Comparison of ENCODE assay signal across 9 cellular contexts in genomic region chr16:59192551-59193199, GRCh38.
DNase-seq lines count a peak whose midpoint lies in the region; ATAC-seq, FAIRE-seq and TF ChIP-seq lines count a peak whose summit lies in the region.
"Had no signal": no experiment of that assay in that cellular context is flagged by ENCODE, and none has a peak within 500 bp of the region (broad histone marks: within the 10 kb centered on the region; RNA-seq: fewer than 3 reads in every experiment).

No MANE protein-coding gene starts in this region.

- H3K27ac Mint-ChIP-seq in GM23338, result no peak overlapping the region

- H3K36me3 Mint-ChIP-seq in GM23338 (ENCODE audit: low read depth), result no peaks in the 10 kb centered on the region

- no TSS peak for BruUV-seq in OCI-LY7 (replicated peaks; lab: Mats Ljungman, UMichigan)

- POLR2A ChIA-PET in OCI-LY7 (lab: Charles Lee), result no interaction called here

- no peaks in the 10 kb centered on the region for H3F3A ChIP-seq in GM23338 (replicated peaks; ENCODE audit: low read depth)

- H3K9me3 Mint-ChIP-seq in GM23338, result no peaks in the 10 kb centered on the region

- CTCF ChIA-PET in OCI-LY7 (lab: Charles Lee; ENCODE audit: unreplicated experiment), result no interaction called here

- ATAC-seq in GM23338 (peak; percentile 86), HG02840 (IDR thresholded peaks at IDR 0.05; ENCODE audit: low FRiP score, unreplicated experiment) (no peak)

- no peaks in the 10 kb centered on the region; the same call in 2 of the 3 replicates for H3K4me1 Mint-ChIP-seq in GM23338

- no peaks in the 10 kb centered on the region for H4K20me1 ChIP-seq in GM23338 (replicated peaks; ENCODE audit: insufficient read depth)
- no peaks in the 10 kb centered on the region for H4K20me1 ChIP-seq in OCI-LY7 (ENCODE audit: insufficient read depth, low read length)
- H4K20me1 ChIP-seq in hepatocyte (ENCODE audit: insufficient read depth, poor library complexity, severe bottlenecking), result no peaks in the 10 kb centered on the region

- H3K36me3 ChIP-seq in GM23338 (ENCODE audit: insufficient read depth), result no peaks in the 10 kb centered on the region
- no peaks in the 10 kb centered on the region for H3K36me3 ChIP-seq in OCI-LY7 (ENCODE audit: insufficient read depth, low read length)
- H3K36me3 ChIP-seq in hepatocyte (replicated peaks; ENCODE audit: insufficient read depth, low read depth), result no peaks in the 10 kb centered on the region

- no peak overlapping the region for H3K4me3 ChIP-seq in GM23338
- H3K4me3 ChIP-seq in OCI-LY7 (ENCODE audit: low read depth, low read length, poor library complexity, severe bottlenecking), result no peak overlapping the region
- H3K4me3 ChIP-seq in hepatocyte, result no peak overlapping the region

- 52% methylated on average over 6 of the region's 6 CpGs for WGBS in hepatocyte (ENCODE audit: low lambda C conversion rate, missing lambda C conversion rate)

- TF ChIP-seq CTCF in D721Med (IDR thresholded peaks at IDR 0.05; ENCODE audit: insufficient read depth, missing control alignments) (peak; percentile 33), GM23338 (conservative IDR thresholded peaks at IDR 0.05; ENCODE audit: low read depth in 2 of 2) (peak; percentile 72 to 75), OCI-LY7 (conservative IDR thresholded peaks at IDR 0.05; ENCODE audit: low read length) (peak; percentile 72), hepatocyte (IDR thresholded peaks at IDR 0.05; ENCODE audit: poor library complexity) (peak; percentile 42)

- H3K9me2 ChIP-seq in GM23338 (ENCODE audit: insufficient read depth), result peaks cover 7% of the 10 kb centered on the region; the same call in 1 of the 2 replicates
- no peaks in the 10 kb centered on the region for H3K9me2 ChIP-seq in OCI-LY7 (ENCODE audit: insufficient read depth, low read length)
- no peaks in the 10 kb centered on the region for H3K9me2 ChIP-seq in hepatocyte (replicated peaks; ENCODE audit: insufficient read depth)

- no peak for DNase-seq in D721Med (ENCODE audit: insufficient read length, low spot score)
- peak; percentile 91 for DNase-seq in GM23338 (ENCODE audit: low spot score)
- peak; percentile 10 for DNase-seq in OCI-LY7 (ENCODE audit: low spot score)
- DNase-seq in hepatocyte (ENCODE audit: low spot score), result peak; percentile 53
- no peak for DNase-seq in midbrain (lab: John Stamatoyannopoulos, UW)
- no peak for DNase-seq in NCI-H187 treated with DMSO at 0.1 percent for 48 hours (lab: John Stamatoyannopoulos, UW)
- no peak for DNase-seq in NCI-H1694 (lab: John Stamatoyannopoulos, UW)

- intact Hi-C loops in OCI-LY7 (cut with micrococcal nuclease; ENCODE audit: unreplicated experiment), result no loop called here

- H3K79me2 ChIP-seq in GM23338 (replicated peaks; ENCODE audit: insufficient read depth) (no peaks in the 10 kb centered on the region), OCI-LY7 (ENCODE audit: insufficient read depth, low read depth, low read length) (no peaks in the 10 kb centered on the region), hepatocyte (no peaks in the 10 kb centered on the region)

- H3K27ac ChIP-seq in GM23338 (ENCODE audit: low read depth), result no peak overlapping the region
- H3K27ac ChIP-seq in OCI-LY7 (ENCODE audit: low read depth, low read length, poor library complexity, severe bottlenecking), result no peak overlapping the region
- no peak overlapping the region for H3K27ac ChIP-seq in hepatocyte

- H3K9me3 ChIP-seq in OCI-LY7 (ENCODE audit: low read length) (no peaks in the 10 kb centered on the region), hepatocyte (ENCODE audit: low read depth) (no peaks in the 10 kb centered on the region)

- H3K4me2 ChIP-seq in GM23338 (no peak overlapping the region), OCI-LY7 (ENCODE audit: low read length) (no peak overlapping the region), hepatocyte (no peak overlapping the region)

- no peaks in the 10 kb centered on the region for H3K27me3 ChIP-seq in GM23338 (ENCODE audit: insufficient read depth)
- no peaks in the 10 kb centered on the region for H3K27me3 ChIP-seq in hepatocyte

- peaks cover 6% of the 10 kb centered on the region for H3K27me3 Mint-ChIP-seq in GM23338 (ENCODE audit: insufficient read depth, low read depth, poor library complexity)

- H3K4me1 ChIP-seq in GM23338 (ENCODE audit: insufficient read depth), result no peaks in the 10 kb centered on the region
- no peaks in the 10 kb centered on the region for H3K4me1 ChIP-seq in OCI-LY7 (ENCODE audit: insufficient read depth, low read length, poor library complexity, severe bottlenecking)
- H3K4me1 ChIP-seq in hepatocyte (ENCODE audit: insufficient read depth), result no peaks in the 10 kb centered on the region

- H2AFZ ChIP-seq in GM23338, result peak overlapping the region; percentile 52; the same call in 1 of the 2 replicates
- no peak overlapping the region for H2AFZ ChIP-seq in OCI-LY7 (ENCODE audit: low read length)
- no peak overlapping the region for H2AFZ ChIP-seq in hepatocyte

- no peak for FAIRE-seq in D721Med (lab: Jason Lieb, UNC)
- FAIRE-seq: endometrium had no signal

- H3K4me3 Mint-ChIP-seq in GM23338, result no peak overlapping the region

TF ChIP-seq in GM23338, 12 proteins besides CTCF, POLR2A, EP300 and RAD21 (continues in another document):
- no peak for TF ChIP-seq ZNF114 (CRISPR knock-in tag; IDR thresholded peaks at IDR 0.05)
- TF ChIP-seq EZH2 (IDR thresholded peaks at IDR 0.05; ENCODE audit: low read depth, unreplicated experiment), result no peak
- TF ChIP-seq JUNB (IDR thresholded peaks at IDR 0.05; ENCODE audit: unreplicated experiment), result no peak
- no peak for TF ChIP-seq POLR2AphosphoS5 (IDR thresholded peaks at IDR 0.05; ENCODE audit: low read depth)
- TF ChIP-seq CREB1 (CRISPR knock-in tag; IDR thresholded peaks at IDR 0.05; ENCODE audit: low read depth), result no peak
- no peak for TF ChIP-seq ZNF462 (CRISPR knock-in tag; IDR thresholded peaks at IDR 0.05)

Comparison
In these comparisons a context has a peak if more than half of its experiments do, and no peak if none do; other contexts are left out.
1. DNase-seq: peak in GM23338 (single experiment), OCI-LY7 (single experiment) and hepatocyte (single experiment); none in D721Med (single experiment), midbrain (single experiment), NCI-H187 treated with DMSO at 0.1 percent for 48 hours (single experiment) and NCI-H1694 (single experiment).
2. Peak in every context shown above with its lines, with median percentiles within 50 percentile points of each other: CTCF ChIP-seq.